ENCODE assay signal across 13 cellular contexts in the genomic region with DNA sequence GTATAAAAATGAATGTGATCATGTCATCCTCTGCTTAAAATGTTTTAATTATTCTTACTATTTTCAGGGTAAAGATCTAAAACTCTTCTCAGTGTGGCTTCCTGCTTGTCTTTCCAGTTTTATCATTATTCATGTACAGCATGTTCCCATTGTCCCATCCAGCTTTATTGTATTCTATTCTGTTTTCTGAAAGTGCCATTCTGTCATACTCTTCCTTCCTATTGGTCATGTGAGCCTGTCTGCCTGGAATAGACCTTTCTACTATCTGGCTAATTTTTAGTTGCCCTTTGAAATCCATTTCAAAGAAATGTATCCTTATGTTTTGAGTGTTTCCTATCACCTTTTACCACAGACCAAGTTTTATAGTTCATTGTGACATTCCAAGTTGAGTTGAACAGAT. TPM values are rescaled to one million over a fixed set of nuclear protein-coding genes. Genes with fewer than 3 reads are reported as not detected.
A peak's percentile ranks its signal among the peaks of the same experiment; 100 is the strongest.
DNase-seq lines count a peak whose midpoint lies in the region; ATAC-seq and TF ChIP-seq lines count a peak whose summit lies in the region.
"Had no signal": no experiment of that assay in that cellular context is flagged by ENCODE, and none has a peak within 500 bp of the region (broad histone marks: within the 10 kb centered on the region; RNA-seq: fewer than 3 reads in every experiment).

No MANE protein-coding gene starts in this region.

- intact Hi-C loops in Right ventricle myocardium superior (cut with DNase I), result no loop called here
- intact Hi-C loops in cardiac septum (cut with DNase I), result no loop called here

- peak; percentile 52 for ATAC-seq in Right ventricle myocardium superior (ENCODE audit: poor library complexity)

- no peak for TF ChIP-seq CTCF in brain microvascular endothelial cell (IDR thresholded peaks at IDR 0.05; ENCODE audit: low read depth, low read length, missing control alignments)

- in situ Hi-C loops in brain microvascular endothelial cell (cut with HindIII; ENCODE audit: low pct_ligation_motif_present, low sequenced_read_pairs), result loop anchor here (25.0 kb wide), 1 partner anchor 114 kb away; no protein-coding TSS in a partner anchor

- H3K36me3 ChIP-seq in brain microvascular endothelial cell (replicated peaks), result no peaks in the 10 kb centered on the region

- H3K27me3 ChIP-seq in brain microvascular endothelial cell (replicated peaks), result no peaks in the 10 kb centered on the region
- H3K27me3 ChIP-seq: BLaER1 treated with 17β-estradiol and CSF1 and Interleukin-3, amounts not matched to agents 10 nM and 100 nM had no signal

- no peak overlapping the region for H3K4me3 ChIP-seq in brain microvascular endothelial cell (ENCODE audit: low read depth, low read length)
- H3K4me3 ChIP-seq: BLaER1 treated with 17β-estradiol and CSF1 and Interleukin-3, amounts not matched to agents 10 nM and 100 nM had no signal

- DNase-seq in Right ventricle myocardium superior (no peak), cardiac septum (ENCODE audit: low spot score) (no peak), dermis microvascular lymphatic vessel endothelial cell (ENCODE audit: low read depth in 2 of 2) (peak; percentile 61 to 80), medulla oblongata (ENCODE audit: extremely low spot score) (peak; percentile 47), superior temporal gyrus (ENCODE audit: extremely low spot score) (peak; percentile 81), HT-29 (ENCODE audit: low spot score) (no peak), brain microvascular endothelial cell (no peak)
- DNase-seq in stimulated activated naive CD4-positive, alpha-beta T cell treated with Interleukin-2 at 50 U/mL for 16 hours (lab: John Stamatoyannopoulos, UW), result no peak
- DNase-seq: NCI-H1417, NCI-H2081, NCI-H524 had no signal

- no peak overlapping the region for H3K27ac ChIP-seq in brain microvascular endothelial cell
- H3K27ac ChIP-seq: 22Rv1; BLaER1 treated with 17β-estradiol and CSF1 and Interleukin-3, amounts not matched to agents 10 nM and 100 nM had no signal

RNA-seq across cellular contexts. Expression of gene PALS1, which starts 34.9 kb away (rescaled TPM):
- total RNA-seq in Right ventricle myocardium superior, result 14.3 TPM
- total RNA-seq in cardiac septum, result 11.5 TPM
- total RNA-seq in dermis microvascular lymphatic vessel endothelial cell, result 24.1 and 27.8 TPM in 2 replicates
- 4.7 and 8.3 TPM in 2 replicates for total RNA-seq in HT-29 (2014; rRNA removed; shearing (Covaris generic))

Comparison
In these comparisons a context has a peak if more than half of its experiments do, and no peak if none do; other contexts are left out.
1. DNase-seq: peak in dermis microvascular lymphatic vessel endothelial cell (2 of 2), medulla oblongata (single experiment) and superior temporal gyrus (single experiment); none in Right ventricle myocardium superior (single experiment), cardiac septum (single experiment), HT-29 (single experiment), stimulated activated naive CD4-positive, alpha-beta T cell treated with Interleukin-2 at 50 U/mL for 16 hours (single experiment) and brain microvascular endothelial cell (single experiment).